In genomic region chr5:17794201-17794600, GRCh38 we compare ENCODE assay signal across 21 cellular contexts.
DNase-seq lines count a peak whose midpoint lies in the region; ATAC-seq, FAIRE-seq and TF ChIP-seq lines count a peak whose summit lies in the region.
"Had no signal": no experiment of that assay in that cellular context is flagged by ENCODE, and none has a peak within 500 bp of the region (broad histone marks: within the 10 kb centered on the region; RNA-seq: fewer than 3 reads in every experiment).

No MANE protein-coding gene starts in this region.

- TF ChIP-seq RAD21 in A549 (conservative IDR thresholded peaks at IDR 0.05 in 1 of 2, IDR thresholded peaks at IDR 0.05 in 1 of 2) = no peak

- 87% methylated on average over 3 of the region's 3 CpGs for WGBS in A549 (ENCODE audit: missing lambda C conversion rate)
- 90 to 96% methylated on average over 3 of the region's 3 CpGs for WGBS in endodermal cell (ENCODE audit: insufficient coverage in 1 of 2, insufficient read length in 1 of 2), 2 experiments

- no peak for ATAC-seq in A549
- no peak for ATAC-seq in PC-3
- ATAC-seq: CD8-positive, alpha-beta T cell had no signal

- POLR2A ChIA-PET in A549 (lab: Yijun Ruan, JAX) = no interaction called here
- POLR2A ChIA-PET in PC-3 (lab: Charles Lee; ENCODE audit: unreplicated experiment) = no interaction called here

- H3K36me3 ChIP-seq in PC-3 (ENCODE audit: low read depth, low read length) (no peaks in the 10 kb centered on the region), endodermal cell (ENCODE audit: control insufficient read depth, insufficient read depth, low read length) (no peaks in the 10 kb centered on the region)
- H3K36me3 ChIP-seq: BLaER1, HAP-1 had no signal

- no peaks in the 10 kb centered on the region for H3K27me3 Mint-ChIP-seq in endodermal cell (ENCODE audit: insufficient read depth)
- H3K27me3 Mint-ChIP-seq: CD4-positive, CD25-positive, alpha-beta regulatory T cell had no signal

- H3K4me3 Mint-ChIP-seq in endodermal cell = no peak overlapping the region
- H3K4me3 Mint-ChIP-seq: B cell; CD4-positive, CD25-positive, alpha-beta regulatory T cell; CD8-positive, alpha-beta T cell; HFFc6 had no signal

- H4K20me1 ChIP-seq in PC-3 (ENCODE audit: low read length) = no peaks in the 10 kb centered on the region
- H4K20me1 ChIP-seq: BLaER1 had no signal

- no peaks in the 10 kb centered on the region for H3K9me3 Mint-ChIP-seq in endodermal cell

- H3K4me1 ChIP-seq in A549 (peaks cover 19% of the 10 kb centered on the region), PC-3 (ENCODE audit: insufficient read depth, low read length) (peaks cover 16% of the 10 kb centered on the region), endodermal cell (ENCODE audit: control insufficient read depth, insufficient read depth, low read length) (no peaks in the 10 kb centered on the region)
- H3K4me1 ChIP-seq: Caco-2, HAP-1 had no signal

- no peaks in the 10 kb centered on the region for H3K4me1 Mint-ChIP-seq in endodermal cell
- H3K4me1 Mint-ChIP-seq: B cell; CD4-positive, CD25-positive, alpha-beta regulatory T cell had no signal

- TF ChIP-seq EP300 in A549 (IDR thresholded peaks at IDR 0.05) = no peak

- H3K9ac ChIP-seq in PC-3 (ENCODE audit: low read length) (no peak overlapping the region), endodermal cell (ENCODE audit: extremely low read depth, low read length, poor library complexity, severe bottlenecking) (no peak overlapping the region)
- H3K9ac ChIP-seq: BLaER1 had no signal

- H3K4me3 ChIP-seq in A549 (no peak overlapping the region), PC-3 (ENCODE audit: low read length) (no peak overlapping the region), epithelial cell of esophagus (ENCODE audit: low read length) (no peak overlapping the region), endodermal cell (ENCODE audit: low read length) (no peak overlapping the region)
- H3K4me3 ChIP-seq: BLaER1, HAP-1 had no signal

- H3K9me3 ChIP-seq in A549 = no peaks in the 10 kb centered on the region
- H3K9me3 ChIP-seq in PC-3 (ENCODE audit: low read length) = no peaks in the 10 kb centered on the region
- no peaks in the 10 kb centered on the region for H3K9me3 ChIP-seq in endodermal cell (ENCODE audit: control insufficient read depth, low read length)
- H3K9me3 ChIP-seq: BLaER1, Caco-2, HAP-1 had no signal

- no peak overlapping the region for H3K27ac ChIP-seq in A549
- H3K27ac ChIP-seq in PC-3 (ENCODE audit: low read length) = no peak overlapping the region
- H3K27ac ChIP-seq in endodermal cell (ENCODE audit: low read depth, low read length) = no peak overlapping the region
- H3K27ac ChIP-seq: BLaER1, C4-2B had no signal

- no peaks in the 10 kb centered on the region for H3K36me3 Mint-ChIP-seq in endodermal cell (ENCODE audit: low read depth)
- H3K36me3 Mint-ChIP-seq: CD4-positive, CD25-positive, alpha-beta regulatory T cell; CD8-positive, alpha-beta T cell had no signal

- H2AFZ ChIP-seq in PC-3 (ENCODE audit: low read length) = no peak overlapping the region

- DNase-seq in A549 (ENCODE audit: low read depth in 1 of 2, low spot score in 1 of 2) = no peak
- peak; percentile 16 for DNase-seq in PC-3
- DNase-seq in epithelial cell of esophagus (ENCODE audit: low read depth) = peak; percentile 46
- DNase-seq in endodermal cell = no peak
- no peak for DNase-seq in SW480 (ENCODE audit: low spot score)
- no peak for DNase-seq in NCI-H524 (lab: John Stamatoyannopoulos, UW)
- DNase-seq: 8988T; Caco-2; CD4-positive, CD25-positive, alpha-beta regulatory T cell; CD8-positive, alpha-beta T cell; DMS153; DND-41; GOT3; HFFc6 had no signal

- H3K9me2 ChIP-seq in PC-3 (replicated peaks; ENCODE audit: low read length) = no peaks in the 10 kb centered on the region

- TF ChIP-seq POLR2A in A549 (IDR thresholded peaks at IDR 0.05; ENCODE audit: low read length) = no peak

- intact Hi-C loops in PC-3 (cut with micrococcal nuclease) = no loop called here

- H3F3A ChIP-seq in PC-3 (ENCODE audit: low read length, unreplicated experiment) = no peaks in the 10 kb centered on the region

- CTCF ChIA-PET in A549 (lab: Yijun Ruan, JAX) = interaction anchor here (1.5 kb wide), 1 partner anchor 11 kb away, joined by 3 read pairs; no protein-coding TSS in a partner anchor
- CTCF ChIA-PET in PC-3 (lab: Charles Lee) = no interaction called here

- peak; percentile 13 for FAIRE-seq in A549 (lab: Jason Lieb, UNC)
- FAIRE-seq: G401.6, GM12892, H54 had no signal

- H3K27ac Mint-ChIP-seq in endodermal cell = no peak overlapping the region
- H3K27ac Mint-ChIP-seq: B cell; CD4-positive, CD25-positive, alpha-beta regulatory T cell; CD8-positive, alpha-beta T cell; HFFc6 had no signal

- H3K4me2 ChIP-seq in A549 (no peak overlapping the region), PC-3 (ENCODE audit: low read length) (no peak overlapping the region)
- H3K4me2 ChIP-seq: BLaER1 had no signal

- H3K79me2 ChIP-seq in PC-3 (ENCODE audit: low read length) = no peaks in the 10 kb centered on the region

- TF ChIP-seq CTCF in A549 (IDR thresholded peaks at IDR 0.05) = no peak
- no peak for TF ChIP-seq CTCF in PC-3 (conservative IDR thresholded peaks at IDR 0.05; ENCODE audit: low read depth, low read length)
- TF ChIP-seq CTCF in epithelial cell of esophagus (IDR thresholded peaks at IDR 0.05; ENCODE audit: insufficient read depth, low read depth, low read length, missing control alignments) = no peak
- no peak for TF ChIP-seq CTCF in endodermal cell (conservative IDR thresholded peaks at IDR 0.05)

- H3K27me3 ChIP-seq in PC-3 (ENCODE audit: low read length) = no peaks in the 10 kb centered on the region
- no peaks in the 10 kb centered on the region for H3K27me3 ChIP-seq in endodermal cell (ENCODE audit: control insufficient read depth, insufficient read depth, low read length, poor library complexity, severe bottlenecking)
- H3K27me3 ChIP-seq: BLaER1 had no signal

- no TSS peak for BruUV-seq in PC-3 (replicated peaks; lab: Mats Ljungman, UMichigan)

TF ChIP-seq in A549, 52 proteins besides CTCF, POLR2A, EP300 and RAD21:
- TF ChIP-seq ZSCAN20 (CRISPR knock-in tag; IDR thresholded peaks at IDR 0.05) (no peak), CBX2 (IDR thresholded peaks at IDR 0.05; ENCODE audit: borderline replicate concordance, low read depth) (no peak), HOXB13 (CRISPR knock-in tag; IDR thresholded peaks at IDR 0.05; ENCODE audit: low read depth) (no peak), HES2 (IDR thresholded peaks at IDR 0.05) (no peak), ATOH8 (CRISPR knock-in tag; IDR thresholded peaks at IDR 0.05; ENCODE audit: low read depth) (no peak), HOXB5 (CRISPR knock-in tag; IDR thresholded peaks at IDR 0.05) (no peak), RCOR1 (IDR thresholded peaks at IDR 0.05; ENCODE audit: low read depth, low read length) (no peak), HEYL (CRISPR knock-in tag; IDR thresholded peaks at IDR 0.05) (no peak), USF2 (IDR thresholded peaks at IDR 0.05) (no peak), ZFP36 (IDR thresholded peaks at IDR 0.05; ENCODE audit: borderline replicate concordance, partially characterized antibody) (no peak), FOSB (CRISPR knock-in tag; IDR thresholded peaks at IDR 0.05) (no peak), RFX5 (IDR thresholded peaks at IDR 0.05) (no peak), MAZ (IDR thresholded peaks at IDR 0.05; ENCODE audit: borderline replicate concordance, low read depth, low read length) (no peak), JUNB (IDR thresholded peaks at IDR 0.05) (no peak), EHMT2 (IDR thresholded peaks at IDR 0.05; ENCODE audit: low read depth) (no peak), CEBPB (IDR thresholded peaks at IDR 0.05) (no peak), PHF8 (IDR thresholded peaks at IDR 0.05; ENCODE audit: borderline replicate concordance, low read depth) (no peak), POLR2AphosphoS2 (conservative IDR thresholded peaks at IDR 0.05; ENCODE audit: low read length) (no peak), HMGXB4 (CRISPR knock-in tag; IDR thresholded peaks at IDR 0.05; ENCODE audit: borderline replicate concordance) (no peak), MAFK (IDR thresholded peaks at IDR 0.05; ENCODE audit: partially characterized antibody) (no peak)

Comparison
In these comparisons a context has a peak if more than half of its experiments do, and no peak if none do; other contexts are left out.
1. DNase-seq: peak in PC-3 (single experiment) and epithelial cell of esophagus (single experiment); none in A549 (0 of 2), endodermal cell (single experiment), SW480 (single experiment) and NCI-H524 (0 of 2).